ENCODE assay signal across 15 cellular contexts in the genomic region with DNA sequence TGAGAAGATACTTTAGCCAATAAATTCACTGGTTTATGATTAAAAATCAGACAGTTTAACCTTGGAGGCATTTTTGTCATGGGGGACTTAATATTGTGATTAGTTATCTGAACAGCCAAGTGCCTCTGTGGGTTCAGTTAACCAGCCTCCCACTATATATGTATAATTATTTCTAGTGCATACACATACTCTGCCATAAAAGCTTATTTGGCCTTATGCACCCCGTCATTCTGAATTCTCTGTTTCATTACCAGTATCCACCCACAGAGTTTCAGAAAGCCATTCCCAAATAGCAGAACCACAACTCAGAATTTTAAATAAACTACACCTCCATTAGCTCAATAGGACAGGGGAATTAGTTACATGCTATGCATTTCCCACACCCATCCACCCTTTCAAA.
A peak's percentile ranks its signal among the peaks of the same experiment; 100 is the strongest.
DNase-seq lines count a peak whose midpoint lies in the region; ATAC-seq and TF ChIP-seq lines count a peak whose summit lies in the region.
"Had no signal": no experiment of that assay in that cellular context is flagged by ENCODE, and none has a peak within 500 bp of the region (broad histone marks: within the 10 kb centered on the region; RNA-seq: fewer than 3 reads in every experiment).

No MANE protein-coding gene starts in this region.

- no peak overlapping the region for H3K4me3 Mint-ChIP-seq in activated T-helper 17 cell treated with anti-CD3 and anti-CD28 coated beads, Interleukin-2, amount 50 U/mL, for 72 hours
- H3K4me3 Mint-ChIP-seq: CD14-positive monocyte; CD8-positive, alpha-beta memory T cell; IgD-negative memory B cell had no signal

- in situ Hi-C loops in GM13977 (cut with MboI; ENCODE audit: low pct_unique_long_range_greater_than_20kb, low sequenced_read_pairs, unreplicated experiment): no loop called here

- H3K4me1 ChIP-seq in mucosa of descending colon (ENCODE audit: low read depth): no peaks in the 10 kb centered on the region
- H3K4me1 ChIP-seq in right atrium auricular region: no peaks in the 10 kb centered on the region
- H3K4me1 ChIP-seq: Caco-2, HAP-1 had no signal

- no peaks in the 10 kb centered on the region for H3K9me3 Mint-ChIP-seq in activated T-helper 17 cell treated with anti-CD3 and anti-CD28 coated beads, Interleukin-2, amount 50 U/mL, for 72 hours
- H3K9me3 Mint-ChIP-seq: CD14-positive monocyte; CD8-positive, alpha-beta memory T cell; IgD-negative memory B cell had no signal

- no peak overlapping the region for H3K27ac ChIP-seq in right atrium auricular region
- H3K27ac ChIP-seq: A549 had no signal

- H3K27me3 Mint-ChIP-seq in activated T-helper 17 cell treated with anti-CD3 and anti-CD28 coated beads, Interleukin-2, amount 50 U/mL, for 72 hours: no peaks in the 10 kb centered on the region
- H3K27me3 Mint-ChIP-seq: CD8-positive, alpha-beta memory T cell; IgD-negative memory B cell had no signal

- intact Hi-C loops in mucosa of descending colon (cut with DNase I, micrococcal nuclease): no loop called here

- H3K9me3 ChIP-seq in mucosa of descending colon (no peaks in the 10 kb centered on the region), right atrium auricular region (no peaks in the 10 kb centered on the region)
- H3K9me3 ChIP-seq: A549, Caco-2, HAP-1 had no signal

- DNase-seq in GM13977 (ENCODE audit: low spot score) (peak; percentile 15), UCSD-AML1 (lab: John Stamatoyannopoulos, UW; ENCODE audit: unreplicated experiment) (no peak), mucosa of descending colon (no peak), right atrium auricular region (ENCODE audit: low spot score) (no peak)
- DNase-seq: Caco-2; CD8-positive, alpha-beta memory T cell; GF-D8; KG1 had no signal

- ATAC-seq in GM19467 (IDR thresholded peaks at IDR 0.05; ENCODE audit: unreplicated experiment) (peak; percentile 57), HG03432 (IDR thresholded peaks at IDR 0.05; ENCODE audit: unreplicated experiment) (peak; percentile 55), mucosa of descending colon (no peak)
- peak; percentile 26 for ATAC-seq in activated T-helper 17 cell treated with anti-CD3 and anti-CD28 coated beads, Interleukin-2, amount 50 U/mL, for 72 hours (replicated peaks)
- ATAC-seq: A549 had no signal

- H3K27ac Mint-ChIP-seq in activated T-helper 17 cell treated with anti-CD3 and anti-CD28 coated beads, Interleukin-2, amount 50 U/mL, for 72 hours: no peak overlapping the region
- H3K27ac Mint-ChIP-seq: CD8-positive, alpha-beta memory T cell; IgD-negative memory B cell had no signal

- TF ChIP-seq CTCF in GM13977 (IDR thresholded peaks at IDR 0.05; ENCODE audit: extremely low read depth, insufficient read depth, missing control alignments) (no peak), mucosa of descending colon (IDR thresholded peaks at IDR 0.05) (no peak), right atrium auricular region (IDR thresholded peaks at IDR 0.05) (no peak)

- peaks cover 17% of the 10 kb centered on the region for H3K36me3 Mint-ChIP-seq in activated T-helper 17 cell treated with anti-CD3 and anti-CD28 coated beads, Interleukin-2, amount 50 U/mL, for 72 hours (ENCODE audit: low read depth)

- H3K4me1 Mint-ChIP-seq in activated T-helper 17 cell treated with anti-CD3 and anti-CD28 coated beads, Interleukin-2, amount 50 U/mL, for 72 hours: peaks cover 12% of the 10 kb centered on the region
- H3K4me1 Mint-ChIP-seq: CD14-positive monocyte had no signal

- H3K36me3 ChIP-seq in mucosa of descending colon (ENCODE audit: low read depth) (no peaks in the 10 kb centered on the region), right atrium auricular region (no peaks in the 10 kb centered on the region)
- H3K36me3 ChIP-seq: HAP-1 had no signal

- H3K27me3 ChIP-seq in right atrium auricular region: no peaks in the 10 kb centered on the region

- H3K4me3 ChIP-seq in mucosa of descending colon (no peak overlapping the region), right atrium auricular region (no peak overlapping the region)
- H3K4me3 ChIP-seq: A549, HAP-1 had no signal
